ENCODE assay signal across 9 cellular contexts in the genomic region with DNA sequence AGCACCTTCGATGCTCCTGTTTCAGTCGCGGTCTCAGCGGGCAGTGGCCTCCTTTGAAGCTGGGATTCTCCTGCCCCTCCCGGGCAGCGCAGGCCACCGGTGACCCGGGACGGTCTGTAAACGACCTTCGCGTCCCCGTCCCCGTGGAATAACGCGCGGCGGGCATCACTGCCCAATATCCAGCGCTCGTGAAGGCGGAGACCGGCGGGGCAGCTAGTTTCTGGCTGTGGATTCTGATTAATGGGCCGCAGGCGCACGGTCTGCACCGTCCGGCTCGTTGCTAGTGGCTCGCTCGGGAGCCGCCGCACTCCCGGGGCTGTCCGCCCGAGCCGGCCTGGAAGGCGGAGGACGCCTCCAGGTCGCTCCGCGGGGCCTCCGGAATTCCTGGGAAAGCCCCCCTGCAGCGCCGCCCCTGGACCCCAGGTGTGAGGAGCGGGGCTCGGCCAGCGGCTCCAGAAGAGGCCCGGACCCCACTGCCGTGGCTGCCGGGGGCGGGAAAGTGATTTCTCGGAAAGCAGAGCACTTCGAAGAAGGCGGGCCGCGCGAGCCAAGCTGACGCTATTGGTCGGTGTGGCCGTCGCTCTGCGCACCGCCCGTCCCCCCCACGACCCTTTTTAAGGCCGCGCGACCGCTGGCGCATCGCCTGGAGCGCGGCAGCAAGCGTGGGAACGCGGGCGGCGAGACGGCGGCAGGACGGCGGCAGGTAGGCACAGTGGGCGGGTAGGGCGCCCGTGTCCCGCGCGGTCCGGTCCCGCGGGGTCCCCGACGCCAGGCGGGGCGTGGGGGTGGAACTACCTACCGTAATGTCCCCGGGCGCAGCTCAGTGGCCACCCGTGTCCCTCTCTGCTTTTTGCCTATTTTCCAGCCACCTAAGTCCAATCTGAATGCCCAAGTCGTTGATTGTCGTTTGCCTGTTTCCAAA. TPM values are rescaled to one million over a fixed set of nuclear protein-coding genes. Genes with fewer than 3 reads are reported as not detected.
DNase-seq lines count a peak whose midpoint lies in the region; ATAC-seq lines count a peak whose summit lies in the region.
"Had no signal": no experiment of that assay in that cellular context is flagged by ENCODE, and none has a peak within 500 bp of the region (broad histone marks: within the 10 kb centered on the region; RNA-seq: fewer than 3 reads in every experiment).

A gene with protein sequence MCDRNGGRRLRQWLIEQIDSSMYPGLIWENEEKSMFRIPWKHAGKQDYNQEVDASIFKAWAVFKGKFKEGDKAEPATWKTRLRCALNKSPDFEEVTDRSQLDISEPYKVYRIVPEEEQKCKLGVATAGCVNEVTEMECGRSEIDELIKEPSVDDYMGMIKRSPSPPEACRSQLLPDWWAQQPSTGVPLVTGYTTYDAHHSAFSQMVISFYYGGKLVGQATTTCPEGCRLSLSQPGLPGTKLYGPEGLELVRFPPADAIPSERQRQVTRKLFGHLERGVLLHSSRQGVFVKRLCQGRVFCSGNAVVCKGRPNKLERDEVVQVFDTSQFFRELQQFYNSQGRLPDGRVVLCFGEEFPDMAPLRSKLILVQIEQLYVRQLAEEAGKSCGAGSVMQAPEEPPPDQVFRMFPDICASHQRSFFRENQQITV (plus strand): TSS at position 642 of the 922 bp plus-strand sequence. CDS start 3,854 bp downstream, outside the sequence.

- peak within 1 kb of the TSS; percentile 88 for H3K4me3 Mint-ChIP-seq in activated CD8-positive, alpha-beta T cell treated with anti-CD3 and anti-CD28 coated beads, Interleukin-2, amount 10 ng/mL, durations not matched to agents 7 days and 5 days

- H3K36me3 Mint-ChIP-seq in activated CD8-positive, alpha-beta T cell treated with anti-CD3 and anti-CD28 coated beads, Interleukin-2, amount 10 ng/mL, durations not matched to agents 7 days and 5 days (ENCODE audit: low read depth): peaks cover 24% of the 10 kb centered on the region

- H3K9me3 Mint-ChIP-seq in activated CD8-positive, alpha-beta T cell treated with anti-CD3 and anti-CD28 coated beads, Interleukin-2, amount 10 ng/mL, durations not matched to agents 7 days and 5 days (ENCODE audit: insufficient read depth): no peaks in the 10 kb centered on the region

- peak within 1 kb of the TSS; percentile 76 for H3K27ac Mint-ChIP-seq in activated CD8-positive, alpha-beta T cell treated with anti-CD3 and anti-CD28 coated beads, Interleukin-2, amount 10 ng/mL, durations not matched to agents 7 days and 5 days

- DNase-seq in DMS 273 (lab: John Stamatoyannopoulos, UW; ENCODE audit: unreplicated experiment) (peak; percentile 60), DMS 273 treated with DMSO at 0.1 percent for 48 hours (lab: John Stamatoyannopoulos, UW) (no peak), RKO (ENCODE audit: low spot score) (no peak)
- peak; percentile 84 for DNase-seq in activated CD8-positive, alpha-beta T cell treated with anti-CD3 and anti-CD28 coated beads, Interleukin-2, amount 10 ng/mL, durations not matched to agents 7 days and 5 days
- DNase-seq in effector CD8-positive, alpha-beta T cell (lab: John Stamatoyannopoulos, UW): peak; percentile 68
- peak; percentile 89 for DNase-seq in stimulated activated CD8-positive, alpha-beta memory T cell treated with anti-CD3 and anti-CD28 coated beads, Interleukin-4, amount 100 ng/mL, for 48 hours

- H3K4me1 Mint-ChIP-seq in activated CD8-positive, alpha-beta T cell treated with anti-CD3 and anti-CD28 coated beads, Interleukin-2, amount 10 ng/mL, durations not matched to agents 7 days and 5 days (ENCODE audit: low read depth): peaks cover 50% of the 10 kb centered on the region

- H3K27me3 ChIP-seq in mucosa of rectum (ENCODE audit: control insufficient read depth in 2 of 2, insufficient read depth in 2 of 2, low read length in 2 of 2): no peaks in the 10 kb centered on the region

- POLR2A ChIA-PET in activated CD8-positive, alpha-beta T cell treated with anti-CD3 and anti-CD28 coated beads, Interleukin-2, amount 10 ng/mL, durations not matched to agents 7 days and 5 days (lab: Charles Lee): interaction anchor here (1.0 to 1.2 kb wide), 2 partner anchors 11 to 37 kb away, joined by 3 read pairs; no protein-coding TSS in a partner anchor

- H3K27ac ChIP-seq in mucosa of rectum (ENCODE audit: low read depth in 2 of 2, low read length in 2 of 2): peak within 1 kb of the TSS; percentile 79 to 86
- H3K27ac ChIP-seq: 22Rv1 had no signal

- CTCF ChIA-PET in activated CD8-positive, alpha-beta T cell treated with anti-CD3 and anti-CD28 coated beads, Interleukin-2, amount 10 ng/mL, durations not matched to agents 7 days and 5 days (lab: Charles Lee): interaction anchor here (0.9 to 6.8 kb wide), 10 partner anchors 9 to 97 kb away, joined by 3 to 69 read pairs (median 4); no protein-coding TSS in a partner anchor

- H3K27me3 Mint-ChIP-seq in activated CD8-positive, alpha-beta T cell treated with anti-CD3 and anti-CD28 coated beads, Interleukin-2, amount 10 ng/mL, durations not matched to agents 7 days and 5 days (ENCODE audit: low read depth): peaks cover 8% of the 10 kb centered on the region

- ATAC-seq in HG03521 (IDR thresholded peaks at IDR 0.05; ENCODE audit: unreplicated experiment): peak; percentile 43
- peak; percentile 85 for ATAC-seq in activated CD8-positive, alpha-beta T cell treated with anti-CD3 and anti-CD28 coated beads, Interleukin-2, amount 10 ng/mL, durations not matched to agents 7 days and 5 days

- peaks cover 12 to 14% of the 10 kb centered on the region in 2 donors for H3K36me3 ChIP-seq in mucosa of rectum (ENCODE audit: control insufficient read depth in 2 of 2, insufficient read depth in 2 of 2, low read length in 2 of 2)

- peaks cover 17 to 18% of the 10 kb centered on the region in 2 donors for H3K4me1 ChIP-seq in mucosa of rectum (ENCODE audit: control insufficient read depth in 2 of 2, insufficient read depth in 2 of 2, low read length in 2 of 2)

- H3K4me3 ChIP-seq in mucosa of rectum (ENCODE audit: low read length in 2 of 2): peak within 1 kb of the TSS; percentile 87 to 89

- no peaks in the 10 kb centered on the region for H3K9me3 ChIP-seq in mucosa of rectum (ENCODE audit: control insufficient read depth in 2 of 2, low read length in 2 of 2)

- H3K9ac ChIP-seq in mucosa of rectum (ENCODE audit: low read depth in 1 of 2, low read length in 2 of 2): peak within 1 kb of the TSS; percentile 81 to 87

RNA-seq across cellular contexts. Expression of the gene that starts here (rescaled TPM):
- total RNA-seq in activated CD8-positive, alpha-beta T cell treated with anti-CD3 and anti-CD28 coated beads, Interleukin-2, amount 10 ng/mL, durations not matched to agents 7 days and 5 days: 10 to 100 TPM; 22.9 to 24.0 TPM

Comparison
In these comparisons a context has a peak if more than half of its experiments do, and no peak if none do; other contexts are left out.
1. DNase-seq: peak in DMS 273 (single experiment), activated CD8-positive, alpha-beta T cell treated with anti-CD3 and anti-CD28 coated beads, Interleukin-2, amount 10 ng/mL, durations not matched to agents 7 days and 5 days (single experiment), effector CD8-positive, alpha-beta T cell (single experiment) and stimulated activated CD8-positive, alpha-beta memory T cell treated with anti-CD3 and anti-CD28 coated beads, Interleukin-4, amount 100 ng/mL, for 48 hours (single experiment); none in DMS 273 treated with DMSO at 0.1 percent for 48 hours (single experiment) and RKO (single experiment).